8 cellular contexts compared by ENCODE assay signal in the genomic region with DNA sequence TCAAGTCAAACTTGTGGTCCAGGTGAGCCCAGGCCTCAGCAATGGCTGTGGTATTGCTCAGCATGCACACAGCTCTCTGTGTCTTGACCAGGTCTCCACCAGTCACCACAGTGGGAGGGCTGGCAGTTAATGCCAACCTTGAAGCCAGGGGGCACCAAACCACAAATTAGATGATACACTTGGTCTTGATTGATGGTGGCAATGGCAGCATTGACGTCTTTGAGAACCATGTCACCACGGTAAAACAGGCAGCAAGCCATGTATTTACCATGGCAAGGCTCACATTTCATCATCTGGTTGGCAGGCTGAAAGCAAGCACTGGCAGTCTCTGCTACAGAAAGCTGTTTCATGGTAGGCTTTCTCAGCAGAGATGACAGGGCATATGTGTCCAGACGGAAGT. TPM values are rescaled to one million over a fixed set of nuclear protein-coding genes. Genes with fewer than 3 reads are reported as not detected.
DNase-seq lines count a peak whose midpoint lies in the region; ATAC-seq and TF ChIP-seq lines count a peak whose summit lies in the region.

No MANE protein-coding gene starts in this region.

- DNase-seq in Right ventricle myocardium superior (no peak), cardiac septum (ENCODE audit: low spot score) (no peak), NCI-H1930 (lab: John Stamatoyannopoulos, UW) (peak; percentile 10 to 29), endodermal cell (peak; percentile 65), testis (peak; percentile 55), substantia nigra (lab: John Stamatoyannopoulos, UW) (no peak), posterior vena cava (ENCODE audit: low spot score) (no peak)

- TF ChIP-seq CTCF in endodermal cell (conservative IDR thresholded peaks at IDR 0.05) = peak; percentile 55
- TF ChIP-seq CTCF in testis (IDR thresholded peaks at IDR 0.05) = peak; percentile 9 to 34 (median 30)

- no peaks in the 10 kb centered on the region for H3K9me3 Mint-ChIP-seq in endodermal cell

- no peak for TF ChIP-seq POLR2A in testis (IDR thresholded peaks at IDR 0.05)

- H3K27me3 ChIP-seq in endodermal cell (ENCODE audit: control insufficient read depth, insufficient read depth, low read length, poor library complexity, severe bottlenecking) (no peaks in the 10 kb centered on the region), testis (no peaks in the 10 kb centered on the region)

- 85 to 91% methylated on average over 3 of the region's 3 CpGs for WGBS in endodermal cell (ENCODE audit: insufficient coverage in 1 of 2, insufficient read length in 1 of 2), 2 experiments
- WGBS in testis, 2 donors = 67 to 73% methylated on average over 3 of the region's 3 CpGs

- H3K27ac ChIP-seq in endodermal cell (ENCODE audit: low read depth, low read length) (no peak overlapping the region), testis (no peak overlapping the region), substantia nigra (ENCODE audit: low read depth, low read length, poor library complexity, severe bottlenecking) (no peak overlapping the region)

- no peak overlapping the region for H3K4me3 ChIP-seq in endodermal cell (ENCODE audit: low read length)
- H3K4me3 ChIP-seq in testis = no peak overlapping the region

- peak; percentile 48 for ATAC-seq in Right ventricle myocardium superior (ENCODE audit: poor library complexity)
- ATAC-seq in GM18858 (IDR thresholded peaks at IDR 0.05; ENCODE audit: unreplicated experiment) = no peak

- H3K36me3 Mint-ChIP-seq in endodermal cell (ENCODE audit: low read depth) = no peaks in the 10 kb centered on the region

- H3K9me3 ChIP-seq in endodermal cell (ENCODE audit: control insufficient read depth, low read length) = no peaks in the 10 kb centered on the region
- no peaks in the 10 kb centered on the region for H3K9me3 ChIP-seq in testis

- H3K27ac Mint-ChIP-seq in endodermal cell = no peak overlapping the region

- no peaks in the 10 kb centered on the region for H3K4me1 Mint-ChIP-seq in endodermal cell

- no peak overlapping the region for H3K4me3 Mint-ChIP-seq in endodermal cell

- intact Hi-C loops in Right ventricle myocardium superior (cut with DNase I) (no loop called here), cardiac septum (cut with DNase I) (no loop called here), testis (cut with DNase I; ENCODE audit: low total_unique reads) (no loop called here), posterior vena cava (cut with DNase I) (no loop called here)

- no peaks in the 10 kb centered on the region for H3K27me3 Mint-ChIP-seq in endodermal cell (ENCODE audit: insufficient read depth)

- H3K4me1 ChIP-seq in endodermal cell (ENCODE audit: control insufficient read depth, insufficient read depth, low read length) = no peaks in the 10 kb centered on the region
- H3K4me1 ChIP-seq in testis = no peaks in the 10 kb centered on the region

- H3K9ac ChIP-seq in endodermal cell (ENCODE audit: extremely low read depth, low read length, poor library complexity, severe bottlenecking) = no peak overlapping the region

- H3K36me3 ChIP-seq in endodermal cell (ENCODE audit: control insufficient read depth, insufficient read depth, low read length) (no peaks in the 10 kb centered on the region), testis (ENCODE audit: low read depth, missing control alignments) (no peaks in the 10 kb centered on the region)

RNA-seq across cellular contexts. Expression of a gene that starts 40.0 kb away (rescaled TPM):
- 0.22 TPM for total RNA-seq in Right ventricle myocardium superior
- total RNA-seq in cardiac septum = 0.08 TPM
- not detected for total RNA-seq in endodermal cell
- 0.25 TPM for polyA plus RNA-seq in endodermal cell (2013, experiment 1 of 2)
- 0.29 TPM for polyA plus RNA-seq in endodermal cell (2013, experiment 2 of 2)
- under 1 TPM; 0.68 to 0.79 TPM for total RNA-seq in testis
- polyA plus RNA-seq in testis (ENCODE audit: insufficient read depth, low read depth, low replicate concordance) = 1.1 TPM
- total RNA-seq in posterior vena cava = under 1 TPM; 0.67 to 0.83 TPM

Comparison
In these comparisons a context has a peak if more than half of its experiments do, and no peak if none do; other contexts are left out.
1. DNase-seq: peak in NCI-H1930 (2 of 2), endodermal cell (single experiment) and testis (single experiment); none in Right ventricle myocardium superior (single experiment), cardiac septum (single experiment), substantia nigra (0 of 49) and posterior vena cava (single experiment).